In the genomic region with DNA sequence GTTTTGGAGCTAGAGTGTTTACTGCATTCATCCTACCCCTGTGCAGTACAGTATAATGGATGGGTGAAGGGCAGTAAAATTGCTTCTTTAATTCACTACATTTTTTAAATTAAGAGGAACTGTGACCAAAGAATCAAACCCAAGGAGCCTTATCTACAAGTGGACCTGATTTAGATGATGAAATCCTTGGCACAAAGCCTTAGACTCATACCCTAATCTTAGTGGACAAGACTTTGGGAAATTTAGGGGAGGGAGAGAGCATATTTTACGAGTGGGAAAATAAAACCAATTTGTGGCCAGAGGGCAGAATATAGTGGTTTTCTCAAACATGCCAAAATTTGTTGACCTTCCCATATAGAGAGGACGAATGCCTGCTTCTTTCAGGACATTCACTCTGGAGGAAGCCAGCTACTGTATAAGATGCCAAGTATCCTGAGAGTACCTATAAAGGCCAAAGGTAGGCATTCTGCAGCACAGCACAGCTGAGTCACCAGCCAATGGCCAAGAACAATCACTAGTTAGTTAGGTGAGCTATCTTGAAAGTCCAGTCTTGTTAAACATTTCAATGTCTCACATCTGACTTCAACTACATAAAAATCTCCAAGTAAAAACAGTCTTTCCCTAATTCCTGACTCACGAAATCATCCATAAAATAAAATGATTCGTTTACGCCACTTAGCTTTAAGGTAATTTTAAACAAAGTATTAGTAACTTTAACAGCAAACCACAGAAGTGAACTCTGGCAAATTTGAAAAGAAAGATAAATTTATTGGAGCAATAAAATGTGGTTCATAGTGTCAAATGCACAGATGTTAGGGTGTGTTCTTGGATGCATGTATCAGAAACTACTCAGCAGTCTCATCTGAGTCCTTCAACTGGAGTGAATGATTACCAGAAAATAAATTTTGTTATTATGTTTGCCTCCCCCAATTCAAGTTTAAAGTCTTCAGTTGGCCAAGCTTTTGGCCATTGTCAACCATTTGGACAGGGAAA, we compare ENCODE assay signal across 1 cellular context.
TF ChIP-seq lines count a peak whose summit lies in the region.

No MANE protein-coding gene starts in this region.

TF ChIP-seq in H1, 55 proteins besides CTCF, POLR2A, EP300 and RAD21:
- no peak for TF ChIP-seq PHF8 (conservative IDR thresholded peaks at IDR 0.05; ENCODE audit: low read depth, low read length)
- no peak for TF ChIP-seq E2F6 (IDR thresholded peaks at IDR 0.05)
- no peak for TF ChIP-seq FOSL1 (IDR thresholded peaks at IDR 0.05; ENCODE audit: insufficient read depth, low read depth, low read length)
- TF ChIP-seq SUZ12 (IDR thresholded peaks at IDR 0.05; ENCODE audit: low read length): no peak
